18 cellular contexts compared by ENCODE assay signal in genomic region chr6:18349350-18349749, GRCh38.
"Had no signal": no experiment of that assay in that cellular context is flagged by ENCODE, and none has a peak within 500 bp of the region (broad histone marks: within the 10 kb centered on the region; RNA-seq: fewer than 3 reads in every experiment).

No MANE protein-coding gene starts in this region.

- H3K27ac ChIP-seq: left ventricle myocardium inferior, spleen, tibial nerve had no signal

- H3K36me3 ChIP-seq: gastrocnemius medialis, left ventricle myocardium inferior, spleen, tibial nerve had no signal

- H3K4me3 ChIP-seq: gastrocnemius medialis, left ventricle myocardium inferior, spleen, tibial nerve had no signal

- DNase-seq: activated CD4-positive, alpha-beta T cell treated with anti-CD3 and anti-CD28 coated beads, Interleukin-2, amount 50 U/mL, for 4 hours; activated CD8-positive, alpha-beta memory T cell treated with anti-CD3 and anti-CD28 coated beads, Interleukin-2, amount 50 U/mL, for 48 hours; activated naive CD4-positive, alpha-beta T cell; activated T-cell treated with anti-CD3 and anti-CD28 coated beads, Interleukin-2, amount 50 U/mL, for 4 hours; amniotic stem cell; dermis blood vessel endothelial cell; effector CD8-positive, alpha-beta T cell; gastrocnemius medialis; hippocampal formation; left ventricle myocardium inferior; natural killer cell; spleen; stimulated activated CD4-positive, alpha-beta T cell treated with anti-CD3 and anti-CD28 coated beads, Interleukin-4, amount 100 ng/mL, for 1 hour; substantia nigra; T1000 had no signal

- ATAC-seq: activated T-cell treated with anti-CD3 and anti-CD28 coated beads, Interleukin-2, amount 50 U/mL, for 4 hours; esophagus mucosa; gastrocnemius medialis; natural killer cell; WTC11 had no signal

- H3K4me1 ChIP-seq: left ventricle myocardium inferior, tibial nerve had no signal

- H3K27me3 ChIP-seq: gastrocnemius medialis, tibial nerve had no signal

- H3K9me3 ChIP-seq: gastrocnemius medialis, left ventricle myocardium inferior, spleen, tibial nerve had no signal
